26 cellular contexts compared by ENCODE assay signal in genomic region chr17:19800571-19800970, GRCh38. TPM values are rescaled to one million over a fixed set of nuclear protein-coding genes. Genes with fewer than 3 reads are reported as not detected.
DNase-seq lines count a peak whose midpoint lies in the region; ATAC-seq and TF ChIP-seq lines count a peak whose summit lies in the region.
"Had no signal": no experiment of that assay in that cellular context is flagged by ENCODE, and none has a peak within 500 bp of the region (broad histone marks: within the 10 kb centered on the region; RNA-seq: fewer than 3 reads in every experiment).

No MANE protein-coding gene starts in this region.

- TF ChIP-seq CTCF in GM10248 (IDR thresholded peaks at IDR 0.05; ENCODE audit: control extremely low read depth, extremely low read depth, low read depth, missing control alignments) (no peak), Panc1 (IDR thresholded peaks at IDR 0.05) (0 out of 2 replicates have a peak, but pooled peaks have one; percentile 16), foreskin keratinocyte (conservative IDR thresholded peaks at IDR 0.05) (peak; percentile 34), psoas muscle (IDR thresholded peaks at IDR 0.05) (no peak)

- H3K36me3 ChIP-seq in Panc1 (ENCODE audit: control insufficient read depth, insufficient read depth, low read length), result peaks cover 9% of the 10 kb centered on the region
- peaks cover 2% of the 10 kb centered on the region for H3K36me3 ChIP-seq in mesendoderm (ENCODE audit: control insufficient read depth, insufficient read depth, low read length)
- peaks cover 4 to 95% of the 10 kb centered on the region in 2 donors for H3K36me3 ChIP-seq in psoas muscle (ENCODE audit: insufficient read depth in 1 of 2, low read depth in 1 of 2)

- no peak overlapping the region for H3K56ac ChIP-seq in mesendoderm (ENCODE audit: low read length)

- no peak overlapping the region for H3K23ac ChIP-seq in mesendoderm (ENCODE audit: low read length)

- peaks cover 37% of the 10 kb centered on the region for H3K36me3 Mint-ChIP-seq in activated CD4-positive, alpha-beta T cell treated with anti-CD3 and anti-CD28 coated beads, Interleukin-2, amount 10 ng/mL, durations not matched to agents 24 days and 14 days (ENCODE audit: low read depth)
- H3K36me3 Mint-ChIP-seq in activated CD4-positive, alpha-beta T cell treated with anti-CD3 and anti-CD28 coated beads, Interleukin-2, amount 10 ng/mL, durations not matched to agents 7 days and 5 days (ENCODE audit: low read depth), result peaks cover 42% of the 10 kb centered on the region

- no peaks in the 10 kb centered on the region for H3K9me3 ChIP-seq in Panc1 (ENCODE audit: control insufficient read depth, insufficient read depth, low read depth, low read length)
- peaks cover 11% of the 10 kb centered on the region for H3K9me3 ChIP-seq in psoas muscle
- H3K9me3 ChIP-seq: testis, vagina had no signal

- H3K27ac Mint-ChIP-seq in activated CD4-positive, alpha-beta T cell treated with anti-CD3 and anti-CD28 coated beads, Interleukin-2, amount 10 ng/mL, durations not matched to agents 24 days and 14 days, result peak overlapping the region; percentile 0
- H3K27ac Mint-ChIP-seq in activated CD4-positive, alpha-beta T cell treated with anti-CD3 and anti-CD28 coated beads, Interleukin-2, amount 10 ng/mL, durations not matched to agents 7 days and 5 days, result no peak overlapping the region
- H3K27ac Mint-ChIP-seq: activated CD8-positive, alpha-beta memory T cell treated with anti-CD3 and anti-CD28 coated beads, Interleukin-2, amount 10 ng/mL, durations not matched to agents 7 days and 5 days; stimulated activated naive B cell treated with anti-CD40 and anti-IgM and Interleukin-4, amounts not matched to agents 10 μg/mL and 1 μg/mL and 100 μg/mL, for 72 hours had no signal

- no peak overlapping the region for H2BK5ac ChIP-seq in mesendoderm (ENCODE audit: low read length)

- no TSS peak for BruUV-seq in Panc1 (replicated peaks; lab: Mats Ljungman, UMichigan)

- H3K4me2 ChIP-seq in mesendoderm (ENCODE audit: low read length), result no peak overlapping the region

- DNase-seq in activated CD4-positive, alpha-beta T cell treated with anti-CD3 and anti-CD28 coated beads, Interleukin-2, amount 10 ng/mL, durations not matched to agents 24 days and 14 days, result no peak
- no peak for DNase-seq in activated CD4-positive, alpha-beta T cell treated with anti-CD3 and anti-CD28 coated beads, Interleukin-2, amount 10 ng/mL, durations not matched to agents 7 days and 5 days
- peak; percentile 29 for DNase-seq in GM10248 (ENCODE audit: extremely low spot score)
- DNase-seq in Panc1 (ENCODE audit: low read depth, low spot score), result no peak
- DNase-seq in foreskin keratinocyte, result peak in 1 of 2 donors; percentile 22
- DNase-seq in SIG-M5 (lab: John Stamatoyannopoulos, UW), result no peak
- DNase-seq in mesendoderm, result no peak
- DNase-seq in psoas muscle, result no peak
- DNase-seq: activated CD8-positive, alpha-beta memory T cell treated with anti-CD3 and anti-CD28 coated beads, Interleukin-2, amount 10 ng/mL, durations not matched to agents 7 days and 5 days; activated effector memory CD4-positive, alpha-beta T cell treated with anti-CD3 and anti-CD28 coated beads, Interleukin-2, amount 50 U/mL, for 16 hours; glutamatergic neuron; Karpas-422; NCI-H2081; occipital lobe; small intestine; stimulated activated CD4-positive, alpha-beta T cell treated with anti-CD3 and anti-CD28 coated beads, Interleukin-2, amount 100 ng/mL, for 24 hours; stimulated activated naive B cell treated with anti-CD40 and anti-IgM and Interleukin-4, amounts not matched to agents 10 μg/mL and 1 μg/mL and 100 μg/mL, for 72 hours; testis had no signal

- in situ Hi-C loops in Panc1 (cut with HindIII; ENCODE audit: low pct_unique_long_range_greater_than_20kb, low sequenced_read_pairs), result no loop called here

- WGBS in mesendoderm (ENCODE audit: extremely low coverage, insufficient coverage, low lambda C conversion rate), result no CpG with 5 or more reads among the region's 1 CpG
- WGBS in psoas muscle, 3 donors, result 70 to 81% (median 80%) methylated on average over 1 of the region's 1 CpG

- no peak overlapping the region for H3K9ac ChIP-seq in mesendoderm (ENCODE audit: low read length)

- CTCF ChIA-PET in activated CD4-positive, alpha-beta T cell treated with anti-CD3 and anti-CD28 coated beads, Interleukin-2, amount 10 ng/mL, durations not matched to agents 7 days and 5 days (lab: Charles Lee), result no interaction called here
- CTCF ChIA-PET in GM10248 (lab: Yijun Ruan, JAX), result interaction anchor here (0.6 to 1.4 kb wide), 2 partner anchors 12 to 34 kb away, joined by 3 read pairs; no protein-coding TSS in a partner anchor
- CTCF ChIA-PET in Panc1 (lab: Charles Lee), result no interaction called here

- no peak overlapping the region for H4K8ac ChIP-seq in mesendoderm (ENCODE audit: low read depth, low read length)

- H2BK15ac ChIP-seq in mesendoderm (replicated peaks; ENCODE audit: low read depth), result no peak overlapping the region

- POLR2A ChIA-PET in activated CD4-positive, alpha-beta T cell treated with anti-CD3 and anti-CD28 coated beads, Interleukin-2, amount 10 ng/mL, durations not matched to agents 7 days and 5 days (lab: Charles Lee), result no interaction called here
- POLR2A ChIA-PET in GM10248 (lab: Yijun Ruan, JAX), result no interaction called here
- POLR2A ChIA-PET in Panc1 (lab: Charles Lee), result no interaction called here

- no peak overlapping the region for H2AK5ac ChIP-seq in mesendoderm (ENCODE audit: low read length)

- H3K4me1 ChIP-seq in Panc1 (ENCODE audit: control insufficient read depth, insufficient read depth, low read length) (no peaks in the 10 kb centered on the region), foreskin keratinocyte (peaks cover 23% of the 10 kb centered on the region), mesendoderm (ENCODE audit: control insufficient read depth, low read depth, low read length) (no peaks in the 10 kb centered on the region), psoas muscle (no peaks in the 10 kb centered on the region)
- H3K4me1 ChIP-seq: breast epithelium, testis, vagina had no signal

- no peaks in the 10 kb centered on the region for H3K79me1 ChIP-seq in mesendoderm (ENCODE audit: low read length)

- H3K4me3 Mint-ChIP-seq in activated CD4-positive, alpha-beta T cell treated with anti-CD3 and anti-CD28 coated beads, Interleukin-2, amount 10 ng/mL, durations not matched to agents 24 days and 14 days, result no peak overlapping the region
- no peak overlapping the region for H3K4me3 Mint-ChIP-seq in activated CD4-positive, alpha-beta T cell treated with anti-CD3 and anti-CD28 coated beads, Interleukin-2, amount 10 ng/mL, durations not matched to agents 7 days and 5 days
- H3K4me3 Mint-ChIP-seq: activated CD8-positive, alpha-beta memory T cell treated with anti-CD3 and anti-CD28 coated beads, Interleukin-2, amount 10 ng/mL, durations not matched to agents 7 days and 5 days; stimulated activated naive B cell treated with anti-CD40 and anti-IgM and Interleukin-4, amounts not matched to agents 10 μg/mL and 1 μg/mL and 100 μg/mL, for 72 hours had no signal

- H3K4me3 ChIP-seq in Panc1 (ENCODE audit: low read depth in 2 of 2, low read length in 2 of 2), result no peak overlapping the region
- H3K4me3 ChIP-seq in mesendoderm (ENCODE audit: low read length), result no peak overlapping the region
- H3K4me3 ChIP-seq in psoas muscle, result no peak overlapping the region
- H3K4me3 ChIP-seq: breast epithelium, coronary artery, testis, vagina had no signal

- no peak overlapping the region for H3K27ac ChIP-seq in Panc1 (ENCODE audit: low read length)
- H3K27ac ChIP-seq in foreskin keratinocyte, result peak overlapping the region; percentile 37
- no peak overlapping the region for H3K27ac ChIP-seq in mesendoderm (ENCODE audit: low read depth, low read length)
- H3K27ac ChIP-seq in psoas muscle, result no peak overlapping the region
- H3K27ac ChIP-seq: C4-2B, coronary artery, testis, vagina had no signal

- no peak overlapping the region for H3K4ac ChIP-seq in mesendoderm (ENCODE audit: low read depth, low read length)

- no peak overlapping the region for H3K18ac ChIP-seq in mesendoderm (ENCODE audit: low read length)

- peaks cover 14% of the 10 kb centered on the region for H3K9me3 Mint-ChIP-seq in activated CD4-positive, alpha-beta T cell treated with anti-CD3 and anti-CD28 coated beads, Interleukin-2, amount 10 ng/mL, durations not matched to agents 24 days and 14 days
- H3K9me3 Mint-ChIP-seq in activated CD4-positive, alpha-beta T cell treated with anti-CD3 and anti-CD28 coated beads, Interleukin-2, amount 10 ng/mL, durations not matched to agents 7 days and 5 days, result peaks cover 19% of the 10 kb centered on the region

- H3K79me2 ChIP-seq in mesendoderm (ENCODE audit: control insufficient read depth, insufficient read depth, low read length), result no peaks in the 10 kb centered on the region

- no peak overlapping the region for H2BK120ac ChIP-seq in mesendoderm (ENCODE audit: low read depth, low read length)

- intact Hi-C loops in activated CD4-positive, alpha-beta T cell treated with anti-CD3 and anti-CD28 coated beads, Interleukin-2, amount 10 ng/mL, durations not matched to agents 24 days and 14 days (cut with micrococcal nuclease), result no loop called here
- intact Hi-C loops in Panc1 (cut with micrococcal nuclease; ENCODE audit: unreplicated experiment), result no loop called here
- intact Hi-C loops in psoas muscle (cut with DNase I), result loop anchor here in 1 of 2 donors (10.0 kb wide), 1 partner anchor 114 kb away; no protein-coding TSS in a partner anchor

- H4K5ac ChIP-seq in mesendoderm (ENCODE audit: low read length), result no peak overlapping the region

- no peaks in the 10 kb centered on the region for H3K27me3 ChIP-seq in Panc1 (ENCODE audit: control insufficient read depth, insufficient read depth, low read length)
- H3K27me3 ChIP-seq in foreskin keratinocyte, result no peaks in the 10 kb centered on the region
- H3K27me3 ChIP-seq in mesendoderm (ENCODE audit: insufficient read depth, low read length, poor library complexity), result no peaks in the 10 kb centered on the region
- H3K27me3 ChIP-seq in psoas muscle (ENCODE audit: insufficient read depth in 3 of 3, low read length in 2 of 3), result no peaks in the 10 kb centered on the region
- H3K27me3 ChIP-seq: breast epithelium, testis, vagina had no signal

- ATAC-seq in Panc1 (no peak), foreskin keratinocyte (peak; percentile 11), psoas muscle (no peak)
- ATAC-seq: activated CD4-positive, CD25-positive, alpha-beta regulatory T cell treated with anti-CD3 and anti-CD28 coated beads, Interleukin-2, amount 50 U/mL, for 24 hours; activated CD8-positive, alpha-beta memory T cell treated with anti-CD3 and anti-CD28 coated beads, Interleukin-2, amount 10 ng/mL, durations not matched to agents 7 days and 5 days; SK-N-SH treated with all-trans-retinoic acid at 6 μM for 48 hours; stimulated activated naive B cell treated with anti-CD40 and anti-IgM and Interleukin-4, amounts not matched to agents 10 μg/mL and 1 μg/mL and 100 μg/mL, for 72 hours had no signal

- H3K27me3 Mint-ChIP-seq in activated CD4-positive, alpha-beta T cell treated with anti-CD3 and anti-CD28 coated beads, Interleukin-2, amount 10 ng/mL, durations not matched to agents 24 days and 14 days, result no peaks in the 10 kb centered on the region
- H3K27me3 Mint-ChIP-seq in activated CD4-positive, alpha-beta T cell treated with anti-CD3 and anti-CD28 coated beads, Interleukin-2, amount 10 ng/mL, durations not matched to agents 7 days and 5 days, result no peaks in the 10 kb centered on the region
- H3K27me3 Mint-ChIP-seq: activated CD8-positive, alpha-beta memory T cell treated with anti-CD3 and anti-CD28 coated beads, Interleukin-2, amount 10 ng/mL, durations not matched to agents 7 days and 5 days; stimulated activated naive B cell treated with anti-CD40 and anti-IgM and Interleukin-4, amounts not matched to agents 10 μg/mL and 1 μg/mL and 100 μg/mL, for 72 hours had no signal

- H3K4me1 Mint-ChIP-seq in activated CD4-positive, alpha-beta T cell treated with anti-CD3 and anti-CD28 coated beads, Interleukin-2, amount 10 ng/mL, durations not matched to agents 24 days and 14 days, result peaks cover 9% of the 10 kb centered on the region
- H3K4me1 Mint-ChIP-seq in activated CD4-positive, alpha-beta T cell treated with anti-CD3 and anti-CD28 coated beads, Interleukin-2, amount 10 ng/mL, durations not matched to agents 7 days and 5 days, result peaks cover 16% of the 10 kb centered on the region
- H3K4me1 Mint-ChIP-seq: activated CD8-positive, alpha-beta memory T cell treated with anti-CD3 and anti-CD28 coated beads, Interleukin-2, amount 10 ng/mL, durations not matched to agents 7 days and 5 days; stimulated activated naive B cell treated with anti-CD40 and anti-IgM and Interleukin-4, amounts not matched to agents 10 μg/mL and 1 μg/mL and 100 μg/mL, for 72 hours had no signal

RNA-seq across cellular contexts. Expression of gene ALDH3A1, which starts 52.5 kb away (rescaled TPM):
- not detected in 2 replicates for total RNA-seq in activated CD4-positive, alpha-beta T cell treated with anti-CD3 and anti-CD28 coated beads, Interleukin-2, amount 10 ng/mL, durations not matched to agents 24 days and 14 days
- not detected for total RNA-seq in activated CD4-positive, alpha-beta T cell treated with anti-CD3 and anti-CD28 coated beads, Interleukin-2, amount 10 ng/mL, durations not matched to agents 7 days and 5 days
- total RNA-seq in Panc1 (2021; ENCODE audit: unreplicated experiment) (0.21 TPM), foreskin keratinocyte (0.95 and 1.0 TPM in 2 replicates), psoas muscle (1 to 10 TPM in 1 of 4 donors, under 1 TPM in 2, not detected in 1; 0.17 to 6.5 (median 0.24) TPM)
- not detected for polyA plus RNA-seq in Panc1 (2012; ENCODE audit: insufficient read length)
- polyA plus RNA-seq in foreskin keratinocyte (1.1 and 1.3 TPM in 2 replicates), psoas muscle (under 1 TPM; 0.05 to 0.20 (median 0.12) TPM)
- polyA plus RNA-seq in mesendoderm (2013, experiment 1 of 2), result 0.52 TPM
- polyA plus RNA-seq in mesendoderm (2013, experiment 2 of 2), result 0.55 TPM
- total RNA-seq: G401, RPMI7951 had no signal

Comparison
In these comparisons a context has a peak if more than half of its experiments do, and no peak if none do; other contexts are left out.
1. CTCF ChIP-seq: peak in Panc1 (single experiment) and foreskin keratinocyte (single experiment); none in GM10248 (single experiment) and psoas muscle (single experiment).